ENCODE assay signal across 26 cellular contexts in the genomic region with DNA sequence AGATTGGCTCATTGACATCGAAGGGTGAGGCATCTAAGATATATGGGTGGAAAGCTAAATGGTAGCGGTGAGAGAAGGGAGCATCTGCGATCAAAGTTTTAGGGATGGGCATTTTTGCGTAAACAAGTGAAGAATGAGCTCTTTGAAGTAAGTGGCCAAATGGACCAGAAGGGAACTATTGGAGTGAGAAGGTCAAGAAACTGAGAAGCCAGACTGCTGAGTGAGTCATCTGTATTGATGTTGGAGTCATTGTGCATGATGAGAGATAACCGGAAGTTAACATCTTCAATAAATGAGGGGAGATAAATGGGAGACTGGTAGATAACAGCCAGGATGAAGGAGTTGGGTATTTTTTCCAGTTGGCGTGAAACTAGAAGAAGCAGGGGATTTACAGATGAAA.
"Had no signal": no experiment of that assay in that cellular context is flagged by ENCODE, and none has a peak within 500 bp of the region (broad histone marks: within the 10 kb centered on the region; RNA-seq: fewer than 3 reads in every experiment).

No MANE protein-coding gene starts in this region.

- H3K9me3 ChIP-seq: transverse colon, uterus had no signal

- H3K4me1 Mint-ChIP-seq: activated B cell treated with CpG ODN at 0.5 μM for 24 hours; activated CD4-positive, alpha-beta T cell treated with anti-CD3 and anti-CD28 coated beads for 36 hours; activated naive CD8-positive, alpha-beta T cell treated with anti-CD3 and anti-CD28 coated beads for 36 hours; immature natural killer cell; naive thymus-derived CD4-positive, alpha-beta T cell had no signal

- DNase-seq: activated B cell treated with CpG ODN at 0.5 μM for 24 hours; activated CD4-positive, alpha-beta T cell treated with anti-CD3 and anti-CD28 coated beads for 36 hours; activated CD4-positive, alpha-beta T cell treated with anti-CD3 and anti-CD28 coated beads, Interleukin-2, amount 50 U/mL, for 48 hours; activated CD8-positive, alpha-beta memory T cell treated with anti-CD3 and anti-CD28 coated beads, Interleukin-2, amount 50 U/mL, for 48 hours; activated naive CD4-positive, alpha-beta T cell; activated naive CD8-positive, alpha-beta T cell treated with anti-CD3 and anti-CD28 coated beads for 36 hours; activated T-cell treated with anti-CD3 and anti-CD28 coated beads, Interleukin-2, amount 50 U/mL, for 4 hours; amniotic stem cell; foreskin keratinocyte; glutamatergic neuron; immature natural killer cell; kidney glomerular epithelial cell; left lung; naive thymus-derived CD4-positive, alpha-beta T cell; spleen; stimulated activated CD4-positive, alpha-beta T cell treated with anti-CD3 and anti-CD28 coated beads, Interleukin-4, amount 100 ng/mL, for 1 hour; stimulated activated naive CD8-positive, alpha-beta T cell treated with anti-CD3 and anti-CD28 coated beads, Interleukin-15, Interleukin-2, amounts not matched to agents 100 U/mL and 50 U/mL, for 24 hours; T1000; transverse colon; uterus had no signal

- H3K4me3 Mint-ChIP-seq: activated B cell treated with CpG ODN at 0.5 μM for 24 hours; activated CD4-positive, alpha-beta T cell treated with anti-CD3 and anti-CD28 coated beads for 36 hours; activated naive CD8-positive, alpha-beta T cell treated with anti-CD3 and anti-CD28 coated beads for 36 hours; activated T-cell treated with anti-CD3 and anti-CD28 coated beads, Interleukin-2, amount 50 U/mL, for 4 hours; immature natural killer cell; naive thymus-derived CD4-positive, alpha-beta T cell; T-helper 1 cell treated with Interleukin-12 subunit alpha and Interleukin-12 subunit beta and Interleukin-4 antibody, amounts not matched to agents 30 μg/mL and 1 μg/mL, for 36 hours had no signal

- H3K36me3 Mint-ChIP-seq: activated naive CD8-positive, alpha-beta T cell treated with anti-CD3 and anti-CD28 coated beads for 36 hours; immature natural killer cell; naive thymus-derived CD4-positive, alpha-beta T cell had no signal

- H3K27ac Mint-ChIP-seq: activated B cell treated with CpG ODN at 0.5 μM for 24 hours; activated CD4-positive, alpha-beta T cell treated with anti-CD3 and anti-CD28 coated beads for 36 hours; activated naive CD8-positive, alpha-beta T cell treated with anti-CD3 and anti-CD28 coated beads for 36 hours; activated T-helper 2 cell treated with anti-CD3 and anti-CD28 coated beads, Interferon-gamma antibody, Interleukin-2, Interleukin-4, amounts not matched to agents 10 μg/mL and 5 μg/mL and 100 μg/mL, durations not matched to agents 14 hours and 24 hours and 36 hours; immature natural killer cell; naive thymus-derived CD4-positive, alpha-beta T cell; T-helper 1 cell treated with Interleukin-12 subunit alpha and Interleukin-12 subunit beta and Interleukin-4 antibody, amounts not matched to agents 30 μg/mL and 1 μg/mL, for 36 hours had no signal

- H3K4me1 ChIP-seq: foreskin keratinocyte, spleen, uterus had no signal

- H3K36me3 ChIP-seq: cardiac muscle cell, left lung, spleen, transverse colon, uterus had no signal

- ATAC-seq: activated CD4-positive, alpha-beta T cell treated with anti-CD3 and anti-CD28 coated beads for 36 hours; activated T-cell treated with anti-CD3 and anti-CD28 coated beads, Interleukin-2, amount 50 U/mL, for 4 hours; foreskin keratinocyte; left lung; naive thymus-derived CD4-positive, alpha-beta T cell; stimulated activated naive CD8-positive, alpha-beta T cell treated with anti-CD3 and anti-CD28 coated beads, Interleukin-15, Interleukin-2, amounts not matched to agents 100 U/mL and 50 U/mL, for 24 hours had no signal

- H3K27ac ChIP-seq: cardiac muscle cell, epithelial cell of prostate, foreskin keratinocyte, hepatocyte, spleen, transverse colon had no signal

- H3K4me3 ChIP-seq: cardiac muscle cell, hepatocyte, left lung, lung, spleen, transverse colon, uterus had no signal

- H2AFZ ChIP-seq: hepatocyte had no signal

- H3K27me3 ChIP-seq: cardiac muscle cell, foreskin keratinocyte, hepatocyte, left lung, spleen, transverse colon, uterus had no signal

- H3K4me2 ChIP-seq: hepatocyte had no signal

- H3K27me3 Mint-ChIP-seq: activated B cell treated with CpG ODN at 0.5 μM for 24 hours; activated CD4-positive, alpha-beta T cell treated with anti-CD3 and anti-CD28 coated beads for 36 hours; activated naive CD8-positive, alpha-beta T cell treated with anti-CD3 and anti-CD28 coated beads for 36 hours; naive thymus-derived CD4-positive, alpha-beta T cell had no signal

- H3K9me3 Mint-ChIP-seq: activated naive CD8-positive, alpha-beta T cell treated with anti-CD3 and anti-CD28 coated beads for 36 hours; activated T-cell treated with anti-CD3 and anti-CD28 coated beads, Interleukin-2, amount 50 U/mL, for 4 hours; activated T-helper 2 cell treated with anti-CD3 and anti-CD28 coated beads, Interferon-gamma antibody, Interleukin-2, Interleukin-4, amounts not matched to agents 10 μg/mL and 5 μg/mL and 100 μg/mL, durations not matched to agents 14 hours and 24 hours and 36 hours had no signal
